In the genomic region with DNA sequence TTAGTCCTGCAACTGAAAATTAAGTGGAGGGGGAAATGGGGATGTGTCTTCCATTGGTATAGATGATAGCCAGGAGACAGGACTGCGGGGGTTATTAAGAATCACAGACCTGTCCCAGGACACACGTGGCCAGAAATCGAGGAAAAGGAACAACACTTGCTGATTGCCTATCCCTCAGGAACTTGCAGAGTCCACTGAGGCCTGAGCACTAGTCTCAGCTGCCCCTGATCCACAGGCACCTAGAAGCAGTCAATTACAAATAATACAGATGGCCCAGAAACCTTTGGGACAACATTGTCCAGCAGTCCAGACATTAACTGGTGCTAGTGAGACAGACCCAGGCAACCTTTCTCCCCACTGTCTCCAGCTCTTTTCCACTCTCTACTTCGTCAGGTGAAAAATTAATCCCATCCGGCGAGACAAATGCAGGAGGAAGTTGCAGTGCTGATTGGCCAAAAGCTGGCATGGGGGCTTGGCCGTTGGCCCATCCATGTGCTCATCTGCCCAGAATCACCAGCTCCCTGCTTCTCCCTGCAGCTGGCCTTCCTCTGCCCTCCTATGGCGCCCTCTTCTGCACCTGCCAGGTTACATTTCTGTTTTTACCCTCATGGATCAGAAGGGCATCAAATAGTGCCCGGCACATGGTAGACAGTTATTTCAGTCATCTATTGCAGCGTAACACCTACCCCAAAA, we compare ENCODE assay signal across 8 cellular contexts. TPM values are rescaled to one million over a fixed set of nuclear protein-coding genes. Genes with fewer than 3 reads are reported as not detected.
DNase-seq lines count a peak whose midpoint lies in the region; ATAC-seq and TF ChIP-seq lines count a peak whose summit lies in the region.

No MANE protein-coding gene starts in this region.

- peak; percentile 73 for TF ChIP-seq CTCF in LNCaP clone FGC (IDR thresholded peaks at IDR 0.05; ENCODE audit: control insufficient read depth, extremely low read depth, insufficient read depth)
- peak; percentile 51 for TF ChIP-seq CTCF in epithelial cell of proximal tubule (conservative IDR thresholded peaks at IDR 0.05; ENCODE audit: low read depth, low read length)

- ATAC-seq in GM18502 (IDR thresholded peaks at IDR 0.05; ENCODE audit: poor library complexity, unreplicated experiment) (no peak), HG02970 (IDR thresholded peaks at IDR 0.05; ENCODE audit: low FRiP score, unreplicated experiment) (no peak), HG03520 (IDR thresholded peaks at IDR 0.05; ENCODE audit: unreplicated experiment) (no peak)

- H3K4me3 ChIP-seq in LNCaP clone FGC (ENCODE audit: low read depth, low read length) (no peak overlapping the region), epithelial cell of proximal tubule (ENCODE audit: low read depth, low read length) (no peak overlapping the region)

- peak; percentile 38 for DNase-seq in DMS153 (lab: John Stamatoyannopoulos, UW)
- DNase-seq in LNCaP clone FGC (ENCODE audit: low read depth), result peak; percentile 28
- peak; percentile 12 for DNase-seq in T-helper 9 cell
- DNase-seq in epithelial cell of proximal tubule (ENCODE audit: low read depth), result no peak
- DNase-seq in pons (ENCODE audit: low spot score), result peak; percentile 63

RNA-seq across cellular contexts. Expression of gene B4GALT1, which starts 3.5 kb away (rescaled TPM):
- 44.5 and 60.7 TPM in 2 replicates for total RNA-seq in epithelial cell of proximal tubule
